Comparison of ENCODE assay signal across 14 cellular contexts in the genomic region with DNA sequence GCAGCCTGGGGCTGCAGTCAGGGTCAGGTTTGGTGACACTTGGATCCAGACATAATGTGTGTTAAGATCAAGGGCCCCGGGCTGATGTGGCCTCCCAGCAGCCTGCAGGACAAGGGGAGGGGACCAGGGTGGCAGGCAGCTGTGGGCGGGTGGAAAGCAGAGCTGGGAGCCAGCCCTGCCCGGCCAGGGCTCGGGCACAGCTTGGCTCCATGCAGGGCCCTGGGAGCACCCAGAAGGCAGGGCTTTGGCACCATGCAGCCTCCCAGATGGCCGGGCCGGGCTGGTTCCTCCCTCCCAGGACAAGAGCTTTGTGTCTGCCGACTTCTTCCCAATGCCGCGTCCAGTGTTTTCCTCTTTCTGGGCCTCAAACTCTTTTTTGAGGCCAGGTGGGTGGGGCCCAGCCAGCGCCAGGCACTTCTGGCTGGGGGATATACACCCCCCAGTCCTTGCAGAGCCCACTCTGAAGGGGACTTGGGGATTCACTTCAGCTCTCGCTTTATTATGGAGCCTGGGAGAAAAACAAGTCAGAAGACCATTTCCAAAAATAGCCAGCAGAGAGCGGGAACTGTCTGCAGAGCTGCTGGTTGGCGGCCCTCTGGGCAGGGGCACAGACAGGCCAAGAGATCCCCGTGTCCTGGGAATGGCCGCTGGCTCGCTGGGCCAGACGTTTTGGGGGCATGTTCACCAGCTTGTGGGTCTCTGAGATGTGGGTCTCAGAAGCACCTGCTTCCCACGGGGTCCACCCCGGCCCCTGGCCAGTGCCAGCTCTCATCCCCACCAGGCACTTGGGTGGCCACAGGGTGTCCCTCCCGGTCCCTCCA.
DNase-seq lines count a peak whose midpoint lies in the region; ATAC-seq and TF ChIP-seq lines count a peak whose summit lies in the region.
"Had no signal": no experiment of that assay in that cellular context is flagged by ENCODE, and none has a peak within 500 bp of the region (broad histone marks: within the 10 kb centered on the region; RNA-seq: fewer than 3 reads in every experiment).

No MANE protein-coding gene starts in this region.

- H3K4me1 Mint-ChIP-seq in Caco-2 (ENCODE audit: low read depth, unreplicated experiment): no peaks in the 10 kb centered on the region

- TF ChIP-seq POLR2A in gastroesophageal sphincter (IDR thresholded peaks at IDR 0.05): no peak
- TF ChIP-seq POLR2A in vagina (IDR thresholded peaks at IDR 0.05): no peak

- TF ChIP-seq CTCF in gastroesophageal sphincter (IDR thresholded peaks at IDR 0.05): peak in 3 of 4 experiments; percentile 45 to 54 (median 52)
- TF ChIP-seq CTCF in vagina (IDR thresholded peaks at IDR 0.05): no peak
- TF ChIP-seq CTCF in Caco-2 (IDR thresholded peaks at IDR 0.05; ENCODE audit: insufficient read depth in 1 of 2, low read depth in 1 of 2, low read length in 1 of 2, severe bottlenecking in 1 of 2, unreplicated experiment in 1 of 2): no peak

- H3K27me3 ChIP-seq in gastroesophageal sphincter (peaks cover 9% of the 10 kb centered on the region), vagina (no peaks in the 10 kb centered on the region), Caco-2 (replicated peaks; ENCODE audit: control insufficient read depth, insufficient read depth, low read length) (no peaks in the 10 kb centered on the region)
- H3K27me3 ChIP-seq: SJSA1 had no signal

- 0 to 50% methylated on average over 1 to 2 of the region's 20 CpGs for WGBS in gastroesophageal sphincter (ENCODE audit: low coverage in 1 of 2), 2 donors

- H3K27me3 Mint-ChIP-seq in Caco-2 (ENCODE audit: insufficient read depth, unreplicated experiment): no peaks in the 10 kb centered on the region

- H3K9me3 ChIP-seq in gastroesophageal sphincter (no peaks in the 10 kb centered on the region), vagina (no peaks in the 10 kb centered on the region), Caco-2 (no peaks in the 10 kb centered on the region)
- H3K9me3 ChIP-seq: SJSA1 had no signal

- CTCF ChIA-PET in Caco-2 (lab: Charles Lee): no interaction called here

- peak overlapping the region; percentile 69 to 98 (median 94) for H3K27ac ChIP-seq in gastroesophageal sphincter
- peak overlapping the region; percentile 67 for H3K27ac ChIP-seq in vagina
- H3K27ac ChIP-seq: SJSA1 had no signal

- H3K9me3 Mint-ChIP-seq in Caco-2 (ENCODE audit: unreplicated experiment): no peaks in the 10 kb centered on the region
- H3K9me3 Mint-ChIP-seq: activated T-helper 1 cell treated with anti-CD3 and anti-CD28 coated beads, Interleukin-12 subunit alpha, Interleukin-12 subunit beta, Interleukin-2, Interleukin-4 antibody, amounts not matched to agents 30 ng/mL and 10 ng/mL and 1 ng/mL, durations not matched to agents 14 hours and 24 hours and 36 hours had no signal

- H3K36me3 Mint-ChIP-seq in Caco-2 (ENCODE audit: insufficient read depth, unreplicated experiment): no peaks in the 10 kb centered on the region

- POLR2A ChIA-PET in Caco-2 (lab: Charles Lee): no interaction called here

- H3K4me3 ChIP-seq in gastroesophageal sphincter (no peak overlapping the region), vagina (no peak overlapping the region), Caco-2 (ENCODE audit: low read depth, low read length) (no peak overlapping the region)
- H3K4me3 ChIP-seq: SJSA1, skin epidermis had no signal

- intact Hi-C loops in vagina (cut with DNase I): loop anchor here (5.0 kb wide), 2 partner anchors 38 to 52 kb away; no protein-coding TSS in a partner anchor
- intact Hi-C loops in Caco-2 (cut with micrococcal nuclease; ENCODE audit: unreplicated experiment): loop anchor here (5.0 kb wide), 1 partner anchor 42 kb away; no protein-coding TSS in a partner anchor

- H3K27ac Mint-ChIP-seq in Caco-2 (ENCODE audit: unreplicated experiment): no peak overlapping the region
- H3K27ac Mint-ChIP-seq: activated T-helper 1 cell treated with anti-CD3 and anti-CD28 coated beads, Interleukin-12 subunit alpha, Interleukin-12 subunit beta, Interleukin-2, Interleukin-4 antibody, amounts not matched to agents 30 ng/mL and 10 ng/mL and 1 ng/mL, durations not matched to agents 14 hours and 24 hours and 36 hours had no signal

- H3K4me1 ChIP-seq in gastroesophageal sphincter (peaks cover 0 to 91% (median 25%) of the 10 kb centered on the region in 3 donors), vagina (peaks cover 18% of the 10 kb centered on the region), Caco-2 (peaks cover 24% of the 10 kb centered on the region)
- H3K4me1 ChIP-seq: SJSA1 had no signal

- ATAC-seq in gastroesophageal sphincter: peak; percentile 38
- ATAC-seq: activated CD4-positive, CD25-positive, alpha-beta regulatory T cell treated with anti-CD3 and anti-CD28 coated beads, Interleukin-2, amount 50 U/mL, for 24 hours had no signal

- no peak overlapping the region for H3K4me3 Mint-ChIP-seq in Caco-2 (ENCODE audit: unreplicated experiment)
- H3K4me3 Mint-ChIP-seq: activated T-helper 1 cell treated with anti-CD3 and anti-CD28 coated beads, Interleukin-12 subunit alpha, Interleukin-12 subunit beta, Interleukin-2, Interleukin-4 antibody, amounts not matched to agents 30 ng/mL and 10 ng/mL and 1 ng/mL, durations not matched to agents 14 hours and 24 hours and 36 hours had no signal

- DNase-seq in astrocyte of the hippocampus (ENCODE audit: low read depth, low spot score): peak; percentile 59
- peak in 53 of 56 donors; percentile 34 to 93 (median 77) for DNase-seq in nucleus accumbens (lab: John Stamatoyannopoulos, UW)
- no peak for DNase-seq in vagina (ENCODE audit: extremely low spot score in 2 of 2)
- no peak for DNase-seq in Caco-2
- DNase-seq in OCI-M1 (lab: John Stamatoyannopoulos, UW): no peak
- no peak for DNase-seq in activated gamma-delta T cell treated with Interleukin-2 at 50 U/mL for 16 hours
- DNase-seq: cerebellar nuclear complex, mammary epithelial cell, NCI-H446 treated with DMSO at 0.1 percent for 48 hours had no signal

- TF ChIP-seq EP300 in gastroesophageal sphincter (IDR thresholded peaks at IDR 0.05): no peak

- no TSS peak for BruUV-seq in Caco-2 (replicated peaks; lab: Mats Ljungman, UMichigan)

- H3K36me3 ChIP-seq in gastroesophageal sphincter: no peaks in the 10 kb centered on the region
- H3K36me3 ChIP-seq in vagina: no peaks in the 10 kb centered on the region
- H3K36me3 ChIP-seq in Caco-2 (ENCODE audit: control insufficient read depth, insufficient read depth, low read length): no peaks in the 10 kb centered on the region
- H3K36me3 ChIP-seq: SJSA1 had no signal

Comparison
In these comparisons a context has a peak if more than half of its experiments do, and no peak if none do; other contexts are left out.
1. DNase-seq: peak in astrocyte of the hippocampus (single experiment) and nucleus accumbens (53 of 56); none in vagina (0 of 2), Caco-2 (0 of 2), OCI-M1 (single experiment) and activated gamma-delta T cell treated with Interleukin-2 at 50 U/mL for 16 hours (single experiment).
2. CTCF ChIP-seq: peak in gastroesophageal sphincter (3 of 4); none in vagina (0 of 3) and Caco-2 (0 of 2).